Comparison of ENCODE assay signal across 8 cellular contexts in genomic region chr5:79702606-79703380, GRCh38. TPM values are rescaled to one million over a fixed set of nuclear protein-coding genes. Genes with fewer than 3 reads are reported as not detected.
A peak's percentile ranks its signal among the peaks of the same experiment; 100 is the strongest.
DNase-seq lines count a peak whose midpoint lies in the region; ATAC-seq and TF ChIP-seq lines count a peak whose summit lies in the region.

No MANE protein-coding gene starts in this region.

- H3K79me1 ChIP-seq in IMR-90 (ENCODE audit: low read depth in 1 of 2, low read length in 2 of 2), result no peaks in the 10 kb centered on the region

- H3K27me3 Mint-ChIP-seq in Calu3 (ENCODE audit: unreplicated experiment), result no peaks in the 10 kb centered on the region

- peaks cover 5% of the 10 kb centered on the region for H3K36me3 Mint-ChIP-seq in Calu3 (ENCODE audit: insufficient read depth, unreplicated experiment)

- H3K9me3 Mint-ChIP-seq in Calu3 (ENCODE audit: low read depth, unreplicated experiment), result peaks cover 2% of the 10 kb centered on the region

- H3K4me3 Mint-ChIP-seq in Calu3 (ENCODE audit: low read depth, unreplicated experiment), result no peak overlapping the region

- dilution Hi-C loops in IMR-90 (cut with HindIII; ENCODE audit: low sequenced_read_pairs, unreplicated experiment), result no loop called here

- H3K4me1 ChIP-seq in IMR-90 (ENCODE audit: control insufficient read depth, insufficient read depth, low read length) (peaks cover 2% of the 10 kb centered on the region; the same call in 1 of the 2 replicates), transverse colon (no peaks in the 10 kb centered on the region), gastroesophageal sphincter (no peaks in the 10 kb centered on the region)

- in situ Hi-C loops in IMR-90 (cut with MboI; ENCODE audit: low sequenced_read_pairs), result no loop called here
- in situ Hi-C loops in transverse colon (cut with MboI; ENCODE audit: low pct_ligation_motif_present in 1 of 4, low pct_unique_long_range_greater_than_20kb in 1 of 4, low sequenced_read_pairs in 3 of 4), result no loop called here

- no peak overlapping the region for H4K91ac ChIP-seq in IMR-90 (ENCODE audit: insufficient read depth, low read depth, low read length)

- CTCF ChIA-PET in Calu3 (lab: Charles Lee) (interaction anchor here (0.5 to 1.9 kb wide), 6 partner anchors 25 to 380 kb away, joined by 3 to 9 read pairs (median 4); no protein-coding TSS in a partner anchor), IMR-90 (lab: Yijun Ruan, JAX) (interaction anchor here (0.5 to 1.4 kb wide), 3 partner anchors 15 to 398 kb away, joined by 3 read pairs; no protein-coding TSS in a partner anchor)

- TF ChIP-seq CTCF in Calu3 (IDR thresholded peaks at IDR 0.05; ENCODE audit: unreplicated experiment) (peak; percentile 82), IMR-90 (conservative IDR thresholded peaks at IDR 0.05; ENCODE audit: low read depth, low read length) (peak; percentile 49), foreskin fibroblast (IDR thresholded peaks at IDR 0.05; ENCODE audit: low read depth, low read length) (peak; percentile 69), transverse colon (IDR thresholded peaks at IDR 0.05) (peak in 4 of 5 experiments; percentile 26 to 47 (median 35)), gastroesophageal sphincter (IDR thresholded peaks at IDR 0.05) (peak in 1 of 4 experiments; percentile 33)

- intact Hi-C loops in Calu3 (cut with micrococcal nuclease; ENCODE audit: unreplicated experiment), result loop anchor here (1.0 to 5.0 kb wide), 3 partner anchors 70 to 380 kb away; no protein-coding TSS in a partner anchor
- intact Hi-C loops in IMR-90 (cut with micrococcal nuclease), result loop anchor here (2.0 to 5.0 kb wide), 2 partner anchors 156 to 215 kb away; no protein-coding TSS in a partner anchor
- intact Hi-C loops in transverse colon (cut with DNase I; ENCODE audit: low total_unique reads), result no loop called here

- no peaks in the 10 kb centered on the region for H3K36me3 ChIP-seq in IMR-90 (ENCODE audit: control insufficient read depth, insufficient read depth, low read length)
- no peaks in the 10 kb centered on the region for H3K36me3 ChIP-seq in transverse colon
- H3K36me3 ChIP-seq in gastroesophageal sphincter, result no peaks in the 10 kb centered on the region

- no peak overlapping the region for H3K14ac ChIP-seq in IMR-90 (replicated peaks; ENCODE audit: low read depth, low read length)

- H3K27ac ChIP-seq in IMR-90 (ENCODE audit: insufficient read depth, low read length) (no peak overlapping the region), transverse colon (no peak overlapping the region), gastroesophageal sphincter (no peak overlapping the region)

- H3K18ac ChIP-seq in IMR-90 (ENCODE audit: low read depth, low read length), result no peak overlapping the region

- H2AK5ac ChIP-seq in IMR-90 (ENCODE audit: low read depth, low read length), result no peak overlapping the region

- no peak overlapping the region for H3K23ac ChIP-seq in IMR-90 (ENCODE audit: low read depth, low read length)

- no TSS peak for BruUV-seq in Calu3 (replicated peaks; lab: Mats Ljungman, UMichigan)
- no TSS peak for BruUV-seq in IMR-90 (replicated peaks; lab: Mats Ljungman, UMichigan)

- H3K4me1 Mint-ChIP-seq in Calu3 (ENCODE audit: low read depth, unreplicated experiment), result peaks cover 71% of the 10 kb centered on the region

- no peak overlapping the region for H2AFZ ChIP-seq in IMR-90 (replicated peaks; ENCODE audit: low read length, poor library complexity)

- H3K27me3 ChIP-seq in IMR-90 (ENCODE audit: control insufficient read depth, insufficient read depth, low read length) (no peaks in the 10 kb centered on the region), transverse colon (no peaks in the 10 kb centered on the region), gastroesophageal sphincter (no peaks in the 10 kb centered on the region)

- no peak overlapping the region for H2BK15ac ChIP-seq in IMR-90 (ENCODE audit: low read depth, low read length)

- H3K4me2 ChIP-seq in IMR-90 (ENCODE audit: low read depth, low read length), result no peak overlapping the region

- TF ChIP-seq RAD21 in IMR-90 (IDR thresholded peaks at IDR 0.05; ENCODE audit: low read length), result peak; percentile 38

- no peak overlapping the region for H4K5ac ChIP-seq in IMR-90 (ENCODE audit: low read depth, low read length)

- DNase-seq in Calu3, result peak; percentile 74
- DNase-seq in IMR-90, result no peak
- peak; percentile 49 for DNase-seq in activated CD4-positive, alpha-beta T cell treated with anti-CD3 and anti-CD28 coated beads for 48 hours
- peak; percentile 56 to 68 for DNase-seq in foreskin fibroblast
- DNase-seq in transverse colon, result no peak
- no peak for DNase-seq in NCI-H1930 (lab: John Stamatoyannopoulos, UW)
- DNase-seq in COR-L47 (lab: John Stamatoyannopoulos, UW), result no peak

- TF ChIP-seq EP300 in transverse colon (IDR thresholded peaks at IDR 0.05; ENCODE audit: low read depth) (no peak), gastroesophageal sphincter (IDR thresholded peaks at IDR 0.05) (no peak)

- no peak overlapping the region for H2BK5ac ChIP-seq in IMR-90 (ENCODE audit: low read depth, low read length, poor library complexity, severe bottlenecking)

- TF ChIP-seq POLR2A in IMR-90 (IDR thresholded peaks at IDR 0.05; ENCODE audit: low read depth, low read length) (no peak), transverse colon (IDR thresholded peaks at IDR 0.05) (no peak), gastroesophageal sphincter (IDR thresholded peaks at IDR 0.05) (no peak)

- WGBS in IMR-90 (ENCODE audit: extremely low coverage in 2 of 2, insufficient read length in 1 of 2), 2 experiments, result 40% methylated on average over 2 of the region's 3 CpGs; no CpG with 5 or more reads in 1 of the 2 experiments
- 60% methylated on average over 3 of the region's 3 CpGs; no CpG with 5 or more reads in 1 of the 2 donors for WGBS in transverse colon (ENCODE audit: low coverage in 1 of 2), 2 donors
- WGBS in gastroesophageal sphincter (ENCODE audit: low coverage in 1 of 2), 2 donors, result 24 to 35% methylated on average over 3 of the region's 3 CpGs

- H2BK120ac ChIP-seq in IMR-90 (ENCODE audit: low read depth, low read length), result no peak overlapping the region

- no peak overlapping the region for H2AK9ac ChIP-seq in IMR-90 (replicated peaks; ENCODE audit: low read depth, low read length, poor library complexity)

- no peaks in the 10 kb centered on the region for H3K9me1 ChIP-seq in IMR-90 (ENCODE audit: insufficient read depth, low read length)

- H4K20me1 ChIP-seq in IMR-90 (ENCODE audit: insufficient read depth, low read length), result no peaks in the 10 kb centered on the region

- no peak overlapping the region for H3K4ac ChIP-seq in IMR-90 (ENCODE audit: low read depth, low read length)

- ATAC-seq in IMR-90 (ENCODE audit: low read depth) (peak; percentile 42), gastroesophageal sphincter (no peak)

- no peak overlapping the region for H2BK20ac ChIP-seq in IMR-90 (ENCODE audit: low read depth, low read length)

- H3K56ac ChIP-seq in IMR-90 (ENCODE audit: extremely low read depth, insufficient read depth, low read length), result no peak overlapping the region

- H3K27ac Mint-ChIP-seq in Calu3 (ENCODE audit: unreplicated experiment), result peak overlapping the region; percentile 60

- POLR2A ChIA-PET in IMR-90 (lab: Charles Lee; ENCODE audit: unreplicated experiment), result no interaction called here

- H3K9me3 ChIP-seq in IMR-90 (ENCODE audit: control insufficient read depth, insufficient read depth, low read length) (no peaks in the 10 kb centered on the region), transverse colon (no peaks in the 10 kb centered on the region), gastroesophageal sphincter (no peaks in the 10 kb centered on the region)

- no peak overlapping the region for H3K9ac ChIP-seq in IMR-90 (ENCODE audit: low read depth, low read length)

- H3K4me3 ChIP-seq in IMR-90 (ENCODE audit: insufficient read depth, low read depth, low read length), result no peak overlapping the region
- H3K4me3 ChIP-seq in foreskin fibroblast (ENCODE audit: low read depth in 1 of 2, low read length in 2 of 2), result no peak overlapping the region
- H3K4me3 ChIP-seq in transverse colon, result no peak overlapping the region
- no peak overlapping the region for H3K4me3 ChIP-seq in gastroesophageal sphincter

- no peak overlapping the region for H4K8ac ChIP-seq in IMR-90 (ENCODE audit: low read depth in 2 of 2, low read length in 2 of 2)

TF ChIP-seq in IMR-90, 13 proteins besides CTCF, POLR2A, EP300 and RAD21:
- TF ChIP-seq SMC3 (IDR thresholded peaks at IDR 0.05; ENCODE audit: low read depth, low read length) (peak; percentile 36), CEBPB (IDR thresholded peaks at IDR 0.05; ENCODE audit: low read depth, low read length) (peak; percentile 73), BHLHE40 (IDR thresholded peaks at IDR 0.05; ENCODE audit: low read depth, low read length) (no peak), MAFK (IDR thresholded peaks at IDR 0.05; ENCODE audit: low read depth, low read length) (no peak)

RNA-seq across cellular contexts. Expression of gene CMYA5, which starts 13.2 kb away (rescaled TPM):
- 1.8 and 3.3 TPM in 2 replicates for total RNA-seq in Calu3 (2022)
- total RNA-seq in IMR-90 (2012; rRNA removed), result 0.83 and 0.90 TPM in 2 replicates
- 0.39 and 0.60 TPM in 2 replicates for polyA plus RNA-seq in IMR-90 (2012; rRNA removed)
- 0.33 and 0.81 TPM in 2 replicates for polyA plus RNA-seq in IMR-90 (2012; cell fraction: cytosol; rRNA removed)
- polyA plus RNA-seq in IMR-90 (2012; cell fraction: nucleus; rRNA removed; ENCODE audit: low replicate concordance), result 0.97 and 2.3 TPM in 2 replicates
- 1 to 10 TPM in 3 of 4 donors, under 1 TPM in 1; 0.37 to 6.0 (median 3.2) TPM for total RNA-seq in transverse colon
- total RNA-seq in gastroesophageal sphincter, result 10 to 100 TPM in 1 of 4 donors, 1 to 10 TPM in 3; 3.2 to 11.3 (median 7.9) TPM

Comparison
In these comparisons a context has a peak if more than half of its experiments do, and no peak if none do; other contexts are left out.
1. DNase-seq: peak in Calu3 (single experiment), activated CD4-positive, alpha-beta T cell treated with anti-CD3 and anti-CD28 coated beads for 48 hours (single experiment) and foreskin fibroblast (2 of 2); none in IMR-90 (single experiment), transverse colon (single experiment), NCI-H1930 (0 of 2) and COR-L47 (single experiment).